9 cellular contexts compared by ENCODE assay signal in the genomic region with DNA sequence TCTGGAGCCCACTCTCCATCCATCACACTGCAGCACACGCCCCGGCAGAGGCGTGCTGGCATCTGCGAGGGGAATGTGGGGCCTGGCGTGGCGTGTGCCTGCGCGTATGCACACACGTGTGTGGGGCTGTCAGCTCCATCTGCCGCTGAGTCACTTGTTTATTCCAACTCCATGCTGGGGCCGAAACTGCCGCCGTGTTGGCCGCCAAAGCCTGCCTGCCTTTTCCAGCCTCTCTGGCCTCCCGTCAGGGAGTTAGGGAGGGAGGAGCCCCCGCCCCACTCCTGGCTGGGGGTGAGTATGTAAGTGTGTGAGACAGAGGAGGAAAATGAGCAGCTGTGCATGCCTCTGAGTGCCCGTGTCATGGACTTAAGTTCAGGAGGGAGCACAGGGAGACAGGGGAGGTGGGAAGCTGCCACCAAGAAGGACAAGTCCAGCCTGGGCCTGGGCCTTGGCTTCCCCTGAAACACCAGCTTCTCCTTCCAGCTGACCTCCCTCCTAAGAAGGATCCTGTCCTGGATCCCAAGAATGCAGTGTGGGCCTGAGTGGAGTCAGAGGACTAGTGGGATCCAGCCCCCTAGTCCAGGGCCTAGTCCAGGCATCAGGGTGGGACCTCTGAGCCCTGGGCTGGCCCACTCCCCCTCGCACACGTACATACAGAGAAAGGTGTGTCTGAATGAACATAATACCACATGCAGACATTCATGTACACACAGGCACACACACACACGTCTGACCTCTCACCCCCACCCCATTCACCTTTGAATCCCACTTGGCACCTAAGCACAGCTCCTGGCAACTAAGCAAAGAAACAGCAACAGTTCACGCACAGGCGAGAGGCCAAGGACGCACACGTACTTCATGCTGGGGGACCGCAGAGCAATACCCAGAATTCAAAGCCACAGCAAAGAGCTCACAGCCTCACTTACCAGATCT. TPM values are rescaled to one million over a fixed set of nuclear protein-coding genes. Genes with fewer than 3 reads are reported as not detected.
DNase-seq lines count a peak whose midpoint lies in the region; ATAC-seq and TF ChIP-seq lines count a peak whose summit lies in the region.
"Had no signal": no experiment of that assay in that cellular context is flagged by ENCODE, and none has a peak within 500 bp of the region (broad histone marks: within the 10 kb centered on the region; RNA-seq: fewer than 3 reads in every experiment).

No MANE protein-coding gene starts in this region.

- H3K4me3 Mint-ChIP-seq in dendritic cell treated with granulocyte-macrophage colony-stimulating factor and Interleukin-4, amounts not matched to agents 40 ng/mL and 50 ng/mL, for 4 days, result no peak overlapping the region

- DNase-seq in DMS53 (lab: John Stamatoyannopoulos, UW), result peak; percentile 32
- no peak for DNase-seq in DMS53 treated with DMSO at 0.1 percent for 48 hours (lab: John Stamatoyannopoulos, UW; ENCODE audit: unreplicated experiment)
- DNase-seq in midbrain (lab: John Stamatoyannopoulos, UW), result peak; percentile 53
- DNase-seq in transverse colon, result peak; percentile 81
- no peak for DNase-seq in SW480 (ENCODE audit: low spot score)
- DNase-seq: stimulated activated CD4-positive, alpha-beta T cell treated with anti-CD3 and anti-CD28 coated beads, Interleukin-12 subunit alpha, Interleukin-12 subunit beta, amount 100 ng/mL, for 4 hours had no signal

- peaks cover 40 to 59% (median 43%) of the 10 kb centered on the region in 4 donors for H3K4me1 ChIP-seq in transverse colon

- H3K36me3 Mint-ChIP-seq in dendritic cell treated with granulocyte-macrophage colony-stimulating factor and Interleukin-4, amounts not matched to agents 40 ng/mL and 50 ng/mL, for 4 days (ENCODE audit: low read depth), result peaks cover 100% of the 10 kb centered on the region

- in situ Hi-C loops in transverse colon (cut with MboI; ENCODE audit: low pct_ligation_motif_present in 1 of 4, low pct_unique_long_range_greater_than_20kb in 1 of 4, low sequenced_read_pairs in 3 of 4), result loop anchor here in 1 of 4 donors (10.0 kb wide), 1 partner anchor 129 kb away; a partner anchor contains a TSS

- H3K9me3 Mint-ChIP-seq in dendritic cell treated with granulocyte-macrophage colony-stimulating factor and Interleukin-4, amounts not matched to agents 40 ng/mL and 50 ng/mL, for 4 days, result no peaks in the 10 kb centered on the region

- no peak for ATAC-seq in HG02571 (IDR thresholded peaks at IDR 0.05; ENCODE audit: unreplicated experiment)
- ATAC-seq in HG03175 (IDR thresholded peaks at IDR 0.05; ENCODE audit: unreplicated experiment), result no peak

- H3K4me3 ChIP-seq in transverse colon, result no peak overlapping the region

- 75% methylated on average over 25 of the region's 25 CpGs; no CpG with 5 or more reads in 1 of the 2 donors for WGBS in transverse colon (ENCODE audit: low coverage in 1 of 2), 2 donors

- no peak for TF ChIP-seq CTCF in transverse colon (IDR thresholded peaks at IDR 0.05)

- peaks cover 26% of the 10 kb centered on the region for H3K4me1 Mint-ChIP-seq in dendritic cell treated with granulocyte-macrophage colony-stimulating factor and Interleukin-4, amounts not matched to agents 40 ng/mL and 50 ng/mL, for 4 days (ENCODE audit: low read depth)

- TF ChIP-seq POLR2A in transverse colon (IDR thresholded peaks at IDR 0.05), result no peak

- no peaks in the 10 kb centered on the region for H3K27me3 Mint-ChIP-seq in dendritic cell treated with granulocyte-macrophage colony-stimulating factor and Interleukin-4, amounts not matched to agents 40 ng/mL and 50 ng/mL, for 4 days

- no peaks in the 10 kb centered on the region for H3K9me3 ChIP-seq in transverse colon

- TF ChIP-seq EP300 in transverse colon (IDR thresholded peaks at IDR 0.05; ENCODE audit: low read depth), result peak; percentile 82

- intact Hi-C loops in dendritic cell treated with granulocyte-macrophage colony-stimulating factor and Interleukin-4, amounts not matched to agents 40 ng/mL and 50 ng/mL, for 4 days (cut with micrococcal nuclease), result no loop called here
- intact Hi-C loops in transverse colon (cut with DNase I; ENCODE audit: low total_unique reads), result no loop called here

- peaks cover 0 to 54% (median 25%) of the 10 kb centered on the region in 4 donors for H3K36me3 ChIP-seq in transverse colon

- H3K27me3 ChIP-seq in transverse colon, result no peaks in the 10 kb centered on the region

- peak overlapping the region; percentile 73 to 93 (median 85) for H3K27ac ChIP-seq in transverse colon

- peak overlapping the region; percentile 28 for H3K27ac Mint-ChIP-seq in dendritic cell treated with granulocyte-macrophage colony-stimulating factor and Interleukin-4, amounts not matched to agents 40 ng/mL and 50 ng/mL, for 4 days

RNA-seq across cellular contexts. Expression of a gene that starts 24.7 kb away (rescaled TPM):
- 100 to 1,000 TPM in 1 of 4 donors, 10 to 100 TPM in 3; 26.1 to 200 (median 85.7) TPM for total RNA-seq in transverse colon

Comparison
In these comparisons a context has a peak if more than half of its experiments do, and no peak if none do; other contexts are left out.
1. DNase-seq: peak in DMS53 (single experiment), midbrain (single experiment) and transverse colon (single experiment); none in DMS53 treated with DMSO at 0.1 percent for 48 hours (single experiment) and SW480 (single experiment).